In genomic region chr13:43786766-43787517, GRCh38 we compare ENCODE assay signal across 8 cellular contexts.
DNase-seq lines count a peak whose midpoint lies in the region; ATAC-seq and TF ChIP-seq lines count a peak whose summit lies in the region.

TSS of gene ENOX1 (minus strand) at chr13:43786972.

- TF ChIP-seq RAD21 in Ishikawa (IDR thresholded peaks at IDR 0.05; ENCODE audit: low read depth): no peak

- peaks cover 45% of the 10 kb centered on the region for H3K27me3 Mint-ChIP-seq in T-helper 1 cell treated with Interleukin-12 subunit alpha and Interleukin-12 subunit beta and Interleukin-4 antibody, amounts not matched to agents 30 μg/mL and 1 μg/mL, for 36 hours (ENCODE audit: low read depth)

- peak within 1 kb of the TSS; percentile 82 for H3K4me3 Mint-ChIP-seq in T-helper 1 cell treated with Interleukin-12 subunit alpha and Interleukin-12 subunit beta and Interleukin-4 antibody, amounts not matched to agents 30 μg/mL and 1 μg/mL, for 36 hours

- no peak for TF ChIP-seq EP300 in Ishikawa (IDR thresholded peaks at IDR 0.05; ENCODE audit: borderline replicate concordance)

- peak; percentile 5 to 7 for DNase-seq in activated CD4-positive, alpha-beta T cell treated with anti-CD3 and anti-CD28 coated beads for 4 hours
- DNase-seq in activated CD4-positive, alpha-beta T cell treated with anti-CD3 and anti-CD28 coated beads for 1 hour: no peak
- peak; percentile 32 for DNase-seq in cortex of kidney (lab: John Stamatoyannopoulos, UW)
- DNase-seq in stimulated activated CD4-positive, alpha-beta T cell treated with anti-CD3 and anti-CD28 coated beads, Interleukin-2, amount 100 ng/mL, for 24 hours: peak; percentile 26 to 54

- no peaks in the 10 kb centered on the region for H3K4me1 Mint-ChIP-seq in T-helper 1 cell treated with Interleukin-12 subunit alpha and Interleukin-12 subunit beta and Interleukin-4 antibody, amounts not matched to agents 30 μg/mL and 1 μg/mL, for 36 hours (ENCODE audit: low read depth)

- no peaks in the 10 kb centered on the region for H3K36me3 Mint-ChIP-seq in T-helper 1 cell treated with Interleukin-12 subunit alpha and Interleukin-12 subunit beta and Interleukin-4 antibody, amounts not matched to agents 30 μg/mL and 1 μg/mL, for 36 hours (ENCODE audit: low read depth)

- no peaks in the 10 kb centered on the region for H3K27me3 ChIP-seq in layer of hippocampus (ENCODE audit: control insufficient read depth, insufficient read depth, low read length)

- H3K27ac Mint-ChIP-seq in T-helper 1 cell treated with Interleukin-12 subunit alpha and Interleukin-12 subunit beta and Interleukin-4 antibody, amounts not matched to agents 30 μg/mL and 1 μg/mL, for 36 hours: no peak within 1 kb of the TSS

- no peaks in the 10 kb centered on the region for H3K9me3 Mint-ChIP-seq in T-helper 1 cell treated with Interleukin-12 subunit alpha and Interleukin-12 subunit beta and Interleukin-4 antibody, amounts not matched to agents 30 μg/mL and 1 μg/mL, for 36 hours

- ATAC-seq in GM18861 (IDR thresholded peaks at IDR 0.05; ENCODE audit: unreplicated experiment): no peak

- peak within 1 kb of the TSS; percentile 71 for H3K27ac ChIP-seq in layer of hippocampus (ENCODE audit: low read depth, low read length)

TF ChIP-seq in Ishikawa, 13 proteins besides CTCF, POLR2A, EP300 and RAD21:
- TF ChIP-seq TAF1 (IDR thresholded peaks at IDR 0.05; ENCODE audit: low read depth) (no peak), MAX (IDR thresholded peaks at IDR 0.05) (peak; percentile 68), CREB1 (IDR thresholded peaks at IDR 0.05; ENCODE audit: low read depth) (no peak), CEBPB (IDR thresholded peaks at IDR 0.05) (no peak), USF1 (IDR thresholded peaks at IDR 0.05) (peak; percentile 53; the same call in 1 of the 2 replicates), TCF12 (IDR thresholded peaks at IDR 0.05; ENCODE audit: low read depth) (no peak), ZBTB7A (IDR thresholded peaks at IDR 0.05; ENCODE audit: low read depth) (no peak), REST (IDR thresholded peaks at IDR 0.05; ENCODE audit: low read depth) (no peak), FOXM1 (IDR thresholded peaks at IDR 0.05; ENCODE audit: borderline replicate concordance, low read depth) (no peak)
